Comparison of ENCODE assay signal across 23 cellular contexts in the genomic region with DNA sequence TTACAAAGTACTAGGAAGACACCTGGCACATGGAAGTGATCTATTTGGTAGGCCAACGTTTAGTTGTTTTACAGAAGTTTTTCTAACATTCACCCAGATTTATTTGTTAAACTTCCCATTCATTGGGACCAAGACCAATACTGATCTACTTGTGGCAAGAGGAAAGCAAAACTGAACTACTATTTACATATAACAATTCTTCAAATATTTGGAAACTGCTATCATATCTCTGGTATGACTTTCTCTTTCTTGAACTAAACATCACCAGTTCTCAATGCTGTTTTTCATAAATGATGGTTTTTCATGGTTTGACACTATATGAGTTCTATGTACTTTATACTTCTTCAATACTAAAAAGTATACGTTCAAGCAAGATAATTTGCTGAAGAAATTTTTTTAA.
"Had no signal": no experiment of that assay in that cellular context is flagged by ENCODE, and none has a peak within 500 bp of the region (broad histone marks: within the 10 kb centered on the region; RNA-seq: fewer than 3 reads in every experiment).

No MANE protein-coding gene starts in this region.

- H3K36me3 ChIP-seq: esophagus muscularis mucosa, gastrocnemius medialis, heart right ventricle, lower lobe of right lung had no signal

- H3K4me3 ChIP-seq: coronary artery, dorsolateral prefrontal cortex, esophagus muscularis mucosa, gastrocnemius medialis, heart right ventricle, lower lobe of right lung, mucosa of descending colon had no signal

- H3K27me3 ChIP-seq: dorsolateral prefrontal cortex, esophagus muscularis mucosa, gastrocnemius medialis, heart right ventricle had no signal

- H3K4me1 ChIP-seq: esophagus muscularis mucosa, gastrocnemius medialis, heart right ventricle, lower lobe of right lung had no signal

- DNase-seq: dermis blood vessel endothelial cell; dorsolateral prefrontal cortex; effector CD4-positive, alpha-beta T cell; effector memory CD4-positive, alpha-beta T cell; foreskin fibroblast; foreskin melanocyte; gastrocnemius medialis; glutamatergic neuron; head of caudate nucleus; heart right ventricle; hippocampal formation; islet precursor cell; kidney; kidney glomerular epithelial cell; left colon; left ventricle myocardium superior; lower lobe of right lung; mesenchymal stem cell; mucosa of descending colon; naive B cell; naive thymus-derived CD8-positive, alpha-beta T cell had no signal

- H3K27ac ChIP-seq: coronary artery, dorsolateral prefrontal cortex, esophagus muscularis mucosa, gastrocnemius medialis, heart right ventricle, lower lobe of right lung had no signal

- H3K9me3 ChIP-seq: esophagus muscularis mucosa, gastrocnemius medialis, heart right ventricle, lower lobe of right lung, mucosa of descending colon had no signal
